Comparison of ENCODE assay signal across 1 cellular context in genomic region chr4:185911556-185912064, GRCh38.
TF ChIP-seq lines count a peak whose summit lies in the region.

No MANE protein-coding gene starts in this region.

TF ChIP-seq in IMR-90, 13 proteins besides CTCF, POLR2A, EP300 and RAD21:
- TF ChIP-seq, protein P1, sequence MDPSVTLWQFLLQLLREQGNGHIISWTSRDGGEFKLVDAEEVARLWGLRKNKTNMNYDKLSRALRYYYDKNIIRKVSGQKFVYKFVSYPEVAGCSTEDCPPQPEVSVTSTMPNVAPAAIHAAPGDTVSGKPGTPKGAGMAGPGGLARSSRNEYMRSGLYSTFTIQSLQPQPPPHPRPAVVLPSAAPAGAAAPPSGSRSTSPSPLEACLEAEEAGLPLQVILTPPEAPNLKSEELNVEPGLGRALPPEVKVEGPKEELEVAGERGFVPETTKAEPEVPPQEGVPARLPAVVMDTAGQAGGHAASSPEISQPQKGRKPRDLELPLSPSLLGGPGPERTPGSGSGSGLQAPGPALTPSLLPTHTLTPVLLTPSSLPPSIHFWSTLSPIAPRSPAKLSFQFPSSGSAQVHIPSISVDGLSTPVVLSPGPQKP (IDR thresholded peaks at IDR 0.05; ENCODE audit: borderline replicate concordance, low read depth, low read length), result no peak
- TF ChIP-seq RFX5 (IDR thresholded peaks at IDR 0.05; ENCODE audit: low read depth, low read length) (no peak), RCOR1 (IDR thresholded peaks at IDR 0.05; ENCODE audit: insufficient replicate concordance, low read length) (no peak), NFE2L2 (IDR thresholded peaks at IDR 0.05; ENCODE audit: low read depth, low read length) (no peak), FOS (IDR thresholded peaks at IDR 0.05; ENCODE audit: low read depth, low read length) (no peak), MAZ (IDR thresholded peaks at IDR 0.05; ENCODE audit: borderline replicate concordance, low read depth, low read length) (no peak), CHD1 (IDR thresholded peaks at IDR 0.05; ENCODE audit: low read depth, low read length) (no peak), BHLHE40 (IDR thresholded peaks at IDR 0.05; ENCODE audit: low read depth, low read length) (no peak), MXI1 (IDR thresholded peaks at IDR 0.05; ENCODE audit: borderline replicate concordance, low read depth, low read length) (no peak), USF2 (IDR thresholded peaks at IDR 0.05; ENCODE audit: low read depth, low read length) (no peak), CEBPB (IDR thresholded peaks at IDR 0.05; ENCODE audit: low read depth, low read length) (no peak), SMC3 (IDR thresholded peaks at IDR 0.05; ENCODE audit: low read depth, low read length) (no peak)
